Comparison of ENCODE assay signal across 12 cellular contexts in genomic region chr17:82889496-82890338, GRCh38. TPM values are rescaled to one million over a fixed set of nuclear protein-coding genes. Genes with fewer than 3 reads are reported as not detected.
DNase-seq lines count a peak whose midpoint lies in the region; ATAC-seq and TF ChIP-seq lines count a peak whose summit lies in the region.
"Had no signal": no experiment of that assay in that cellular context is flagged by ENCODE, and none has a peak within 500 bp of the region (broad histone marks: within the 10 kb centered on the region; RNA-seq: fewer than 3 reads in every experiment).

No MANE protein-coding gene starts in this region.

- no peaks in the 10 kb centered on the region for H3K9me3 ChIP-seq in mammary epithelial cell (replicated peaks; ENCODE audit: insufficient read depth, low read length)
- no peaks in the 10 kb centered on the region for H3K9me3 ChIP-seq in right lobe of liver
- no peaks in the 10 kb centered on the region for H3K9me3 ChIP-seq in thyroid gland
- H3K9me3 ChIP-seq: tibial nerve had no signal

- H3K9ac ChIP-seq in mammary epithelial cell (ENCODE audit: insufficient read depth, low read length): peak overlapping the region; percentile 47

- ATAC-seq in right lobe of liver: peak; percentile 58 to 74 (median 65)
- ATAC-seq in activated CD8-positive, alpha-beta T cell treated with anti-CD3 and anti-CD28 coated beads, Interleukin-2, amount 10 ng/mL, durations not matched to agents 7 days and 5 days: no peak

- intact Hi-C loops in mammary epithelial cell (cut with micrococcal nuclease) (no loop called here), right lobe of liver (cut with DNase I) (no loop called here), thyroid gland (cut with DNase I) (loop anchor here (10.0 kb wide), 1 partner anchor 45 kb away; the partner anchor contains the start of gene ZNF750)

- TF ChIP-seq CTCF in mammary epithelial cell (conservative IDR thresholded peaks at IDR 0.05 in 1 of 2, IDR thresholded peaks at IDR 0.05 in 1 of 2; ENCODE audit: extremely low read depth in 1 of 2, insufficient read depth in 1 of 2, low read depth in 1 of 2, low read length in 2 of 2) (no peak), right lobe of liver (IDR thresholded peaks at IDR 0.05) (no peak), thyroid gland (IDR thresholded peaks at IDR 0.05) (no peak)

- H3K4me3 ChIP-seq in mammary epithelial cell (replicated peaks in 1 of 3; ENCODE audit: insufficient read depth in 1 of 3, low read depth in 2 of 3, low read length in 3 of 3) (no peak overlapping the region), right lobe of liver (no peak overlapping the region), thyroid gland (replicated peaks in 1 of 3) (no peak overlapping the region)
- H3K4me3 ChIP-seq: tibial nerve had no signal

- TF ChIP-seq POLR2A in right lobe of liver (IDR thresholded peaks at IDR 0.05) (no peak), thyroid gland (IDR thresholded peaks at IDR 0.05) (no peak)

- BruUV-seq in mammary epithelial cell (replicated peaks; lab: Mats Ljungman, UMichigan): no TSS peak

- H3K4me1 ChIP-seq in mammary epithelial cell (ENCODE audit: insufficient read depth, low read length) (peaks cover 24% of the 10 kb centered on the region), right lobe of liver (peaks cover 0 to 19% (median 6%) of the 10 kb centered on the region in 4 donors), thyroid gland (peaks cover 73 to 77% of the 10 kb centered on the region in 2 donors)

- peaks cover 72% of the 10 kb centered on the region for H3K4me1 Mint-ChIP-seq in activated CD8-positive, alpha-beta T cell treated with anti-CD3 and anti-CD28 coated beads, Interleukin-2, amount 10 ng/mL, durations not matched to agents 7 days and 5 days (ENCODE audit: low read depth)

- no peaks in the 10 kb centered on the region for H4K20me1 ChIP-seq in mammary epithelial cell (ENCODE audit: insufficient read depth, low read length)

- H3K27me3 Mint-ChIP-seq in activated CD8-positive, alpha-beta T cell treated with anti-CD3 and anti-CD28 coated beads, Interleukin-2, amount 10 ng/mL, durations not matched to agents 7 days and 5 days (ENCODE audit: low read depth): no peaks in the 10 kb centered on the region

- H3K4me3 Mint-ChIP-seq in activated CD8-positive, alpha-beta T cell treated with anti-CD3 and anti-CD28 coated beads, Interleukin-2, amount 10 ng/mL, durations not matched to agents 7 days and 5 days: no peak overlapping the region

- dilution Hi-C loops in mammary epithelial cell (cut with HindIII; ENCODE audit: low sequenced_read_pairs): no loop called here

- no peak overlapping the region for H2AFZ ChIP-seq in mammary epithelial cell (ENCODE audit: low read depth, low read length)

- H3K27ac ChIP-seq in mammary epithelial cell (ENCODE audit: insufficient read depth, low read depth, low read length) (peak overlapping the region; percentile 71), right lobe of liver (peak overlapping the region; percentile 51 to 90 (median 56)), thyroid gland (peak overlapping the region; percentile 92 to 98 (median 96))

- CTCF ChIA-PET in mammary epithelial cell (lab: Charles Lee; ENCODE audit: low non-redundant PET): interaction anchor here (0.6 kb wide), 1 partner anchor 351 kb away, joined by 3 read pairs; no protein-coding TSS in a partner anchor
- CTCF ChIA-PET in activated CD8-positive, alpha-beta T cell treated with anti-CD3 and anti-CD28 coated beads, Interleukin-2, amount 10 ng/mL, durations not matched to agents 7 days and 5 days (lab: Charles Lee): no interaction called here

- H3K27ac Mint-ChIP-seq in activated CD8-positive, alpha-beta T cell treated with anti-CD3 and anti-CD28 coated beads, Interleukin-2, amount 10 ng/mL, durations not matched to agents 7 days and 5 days: no peak overlapping the region

- H3K9me3 Mint-ChIP-seq in activated CD8-positive, alpha-beta T cell treated with anti-CD3 and anti-CD28 coated beads, Interleukin-2, amount 10 ng/mL, durations not matched to agents 7 days and 5 days (ENCODE audit: insufficient read depth): no peaks in the 10 kb centered on the region

- peak; percentile 76 for DNase-seq in SIG-M5 treated with dmso at 0.1 percent for 504 hours (lab: John Stamatoyannopoulos, UW; ENCODE audit: unreplicated experiment)
- DNase-seq in SIG-M5 (lab: John Stamatoyannopoulos, UW): no peak
- peak; percentile 87 for DNase-seq in mammary epithelial cell
- DNase-seq in right lobe of liver: peak; percentile 51 to 84 (median 81)
- peak; percentile 82 to 83 for DNase-seq in thyroid gland
- no peak for DNase-seq in NCI-H82 (lab: John Stamatoyannopoulos, UW)
- DNase-seq in NCI-H526 (lab: John Stamatoyannopoulos, UW): no peak
- DNase-seq in activated CD8-positive, alpha-beta T cell treated with anti-CD3 and anti-CD28 coated beads, Interleukin-2, amount 10 ng/mL, durations not matched to agents 7 days and 5 days: no peak
- DNase-seq: ACHN, anterior cingulate cortex had no signal

- peaks cover 47% of the 10 kb centered on the region for H3K36me3 Mint-ChIP-seq in activated CD8-positive, alpha-beta T cell treated with anti-CD3 and anti-CD28 coated beads, Interleukin-2, amount 10 ng/mL, durations not matched to agents 7 days and 5 days (ENCODE audit: low read depth)

- no peaks in the 10 kb centered on the region for H3K27me3 ChIP-seq in mammary epithelial cell (ENCODE audit: insufficient read depth, low read length)
- H3K27me3 ChIP-seq in right lobe of liver: no peaks in the 10 kb centered on the region
- no peaks in the 10 kb centered on the region for H3K27me3 ChIP-seq in thyroid gland
- H3K27me3 ChIP-seq: tibial nerve had no signal

- H3K36me3 ChIP-seq in mammary epithelial cell (ENCODE audit: insufficient read depth, low read length) (no peaks in the 10 kb centered on the region), right lobe of liver (no peaks in the 10 kb centered on the region), thyroid gland (no peaks in the 10 kb centered on the region)

- H3K79me2 ChIP-seq in mammary epithelial cell (ENCODE audit: insufficient read depth, low read length): peaks cover 15% of the 10 kb centered on the region

- in situ Hi-C loops in mammary epithelial cell (cut with MboI; ENCODE audit: low sequenced_read_pairs in 2 of 2): no loop called here

- WGBS in mammary epithelial cell (ENCODE audit: low coverage, missing lambda C conversion rate): 37% methylated on average over 23 of the region's 28 CpGs
- 27% methylated on average over 10 of the region's 28 CpGs for WGBS in right lobe of liver (ENCODE audit: insufficient coverage, low coverage, low lambda C conversion rate, missing lambda C conversion rate)
- 52 to 64% methylated on average over 18 to 25 of the region's 28 CpGs for WGBS in thyroid gland, 2 donors

- POLR2A ChIA-PET in activated CD8-positive, alpha-beta T cell treated with anti-CD3 and anti-CD28 coated beads, Interleukin-2, amount 10 ng/mL, durations not matched to agents 7 days and 5 days (lab: Charles Lee): no interaction called here

- peak overlapping the region; percentile 53 for H3K4me2 ChIP-seq in mammary epithelial cell (ENCODE audit: insufficient read depth, low read depth, low read length)

RNA-seq across cellular contexts. Expression of gene ZNF750, which starts 49.9 kb away (rescaled TPM):
- total RNA-seq in mammary epithelial cell (1 to 10 TPM in 1 of 2 donors, under 1 TPM in 1; 0.33 to 1.1 TPM), right lobe of liver (not detected), thyroid gland (1 to 10 TPM; 3.0 to 6.0 (median 4.5) TPM)
- polyA plus RNA-seq in mammary epithelial cell: 0.23 TPM
- polyA minus RNA-seq in mammary epithelial cell: 3.4 TPM
- total RNA-seq in activated CD8-positive, alpha-beta T cell treated with anti-CD3 and anti-CD28 coated beads, Interleukin-2, amount 10 ng/mL, durations not matched to agents 7 days and 5 days: not detected
- total RNA-seq: mononuclear cell, tibial nerve had no signal

Comparison
In these comparisons a context has a peak if more than half of its experiments do, and no peak if none do; other contexts are left out.
1. DNase-seq: peak in SIG-M5 treated with dmso at 0.1 percent for 504 hours (single experiment), mammary epithelial cell (single experiment), right lobe of liver (3 of 3) and thyroid gland (2 of 2); none in SIG-M5 (single experiment), NCI-H82 (single experiment), NCI-H526 (0 of 2) and activated CD8-positive, alpha-beta T cell treated with anti-CD3 and anti-CD28 coated beads, Interleukin-2, amount 10 ng/mL, durations not matched to agents 7 days and 5 days (single experiment).
2. Peak in every context shown above with its lines, with median percentiles within 50 percentile points of each other: H3K27ac ChIP-seq.